ENCODE assay signal across 9 cellular contexts in genomic region chr2:96009833-96010232, GRCh38. TPM values are rescaled to one million over a fixed set of nuclear protein-coding genes. Genes with fewer than 3 reads are reported as not detected.
DNase-seq lines count a peak whose midpoint lies in the region; ATAC-seq and TF ChIP-seq lines count a peak whose summit lies in the region.
"Not testable (repeated sequence)": the region's sequence is repeated elsewhere in the genome, so short reads cannot be mapped to it uniquely, and the experiment has no call there.
"Had no signal": no experiment of that assay in that cellular context is flagged by ENCODE, and none has a peak within 500 bp of the region (broad histone marks: within the 10 kb centered on the region; RNA-seq: fewer than 3 reads in every experiment).

No MANE protein-coding gene starts in this region.

- intact Hi-C loops in left ventricle myocardium inferior (cut with micrococcal nuclease), result not testable (repeated sequence)

- not testable (repeated sequence) for H3K27ac ChIP-seq in Karpas-422 (ENCODE audit: low read length); mucosa of rectum (ENCODE audit: low read depth in 2 of 2, low read length in 2 of 2)
- H3K27ac ChIP-seq in left ventricle myocardium inferior (replicated peaks), result peak overlapping the region; percentile 89
- H3K27ac ChIP-seq in skeletal muscle tissue (ENCODE audit: low read depth, low read length), result peak overlapping the region; percentile 60

- 0 out of 2 replicates have a peak overlapping the region, but pooled peaks have one; percentile 36 for H2AFZ ChIP-seq in Karpas-422 (ENCODE audit: low read length)

- not testable (repeated sequence) for H3K9me3 Mint-ChIP-seq in activated CD4-positive, alpha-beta memory T cell treated with anti-CD3 and anti-CD28 coated beads, Interleukin-2, amount 10 ng/mL, durations not matched to agents 7 days and 5 days; chondrocyte (ENCODE audit: low read depth)

- not testable (repeated sequence) for H3K36me3 Mint-ChIP-seq in activated CD4-positive, alpha-beta memory T cell treated with anti-CD3 and anti-CD28 coated beads, Interleukin-2, amount 10 ng/mL, durations not matched to agents 7 days and 5 days (ENCODE audit: low read depth); chondrocyte (ENCODE audit: low read depth)

- not testable (repeated sequence) for TF ChIP-seq CTCF in AG04449 (IDR thresholded peaks at IDR 0.05; ENCODE audit: insufficient read depth, low read length, missing control alignments); chondrocyte (IDR thresholded peaks at IDR 0.05); left ventricle myocardium inferior (IDR thresholded peaks at IDR 0.05; ENCODE audit: borderline replicate concordance)

- not testable (repeated sequence) for H3K4me1 ChIP-seq in Karpas-422 (ENCODE audit: low read length); mucosa of rectum (ENCODE audit: control insufficient read depth in 2 of 2, insufficient read depth in 2 of 2, low read length in 2 of 2)
- H3K4me1 ChIP-seq in left ventricle myocardium inferior (peaks cover 29% of the 10 kb centered on the region), skeletal muscle tissue (ENCODE audit: control insufficient read depth in 3 of 3, insufficient read depth in 3 of 3, low read length in 3 of 3) (peaks cover 8 to 11% (median 9%) of the 10 kb centered on the region in 3 donors)

- not testable (repeated sequence) for H4K20me1 ChIP-seq in Karpas-422 (ENCODE audit: insufficient read depth, low read depth, low read length)

- H3K4me2 ChIP-seq in Karpas-422 (ENCODE audit: low read depth, low read length, poor library complexity, severe bottlenecking), result peak overlapping the region; percentile 67

- POLR2A ChIA-PET in AG04449 (lab: Yijun Ruan, JAX), result not testable (repeated sequence)
- POLR2A ChIA-PET in activated CD4-positive, alpha-beta memory T cell treated with anti-CD3 and anti-CD28 coated beads, Interleukin-2, amount 10 ng/mL, durations not matched to agents 7 days and 5 days (lab: Charles Lee), result interaction anchor here (1.1 kb wide), 1 partner anchor 18 kb away, joined by 4 read pairs; the partner anchor contains the start of gene ANKRD36C

- CTCF ChIA-PET in AG04449 (lab: Yijun Ruan, JAX), result interaction anchor here (1.2 to 2.4 kb wide), 3 partner anchors 17 to 165 kb away, joined by 4 to 9 read pairs (median 8); partner anchors contain the start of gene ADRA2B
- CTCF ChIA-PET in activated CD4-positive, alpha-beta memory T cell treated with anti-CD3 and anti-CD28 coated beads, Interleukin-2, amount 10 ng/mL, durations not matched to agents 7 days and 5 days (lab: Charles Lee), result interaction anchor here (1.0 kb wide), 1 partner anchor 17 kb away, joined by 4 read pairs; no protein-coding TSS in a partner anchor

- not testable (repeated sequence) for H3K4me1 Mint-ChIP-seq in activated CD4-positive, alpha-beta memory T cell treated with anti-CD3 and anti-CD28 coated beads, Interleukin-2, amount 10 ng/mL, durations not matched to agents 7 days and 5 days; chondrocyte (ENCODE audit: low read depth)

- H3K9ac ChIP-seq in Karpas-422 (ENCODE audit: low read length) (peak overlapping the region; percentile 64), mucosa of rectum (ENCODE audit: low read depth in 1 of 2, low read length in 2 of 2) (peak overlapping the region; percentile 38 to 66), skeletal muscle tissue (ENCODE audit: low read depth in 1 of 3, low read length in 3 of 3) (peak overlapping the region in 2 of 3 donors; percentile 70 to 74)

- not testable (repeated sequence) for H3K36me3 ChIP-seq in Karpas-422 (ENCODE audit: insufficient read depth, low read length); left ventricle myocardium inferior; mucosa of rectum (ENCODE audit: control insufficient read depth in 2 of 2, insufficient read depth in 2 of 2, low read length in 2 of 2); skeletal muscle tissue (ENCODE audit: control insufficient read depth in 3 of 3, insufficient read depth in 3 of 3, low read length in 3 of 3)

- peak overlapping the region; percentile 69 for H3K4me3 Mint-ChIP-seq in activated CD4-positive, alpha-beta memory T cell treated with anti-CD3 and anti-CD28 coated beads, Interleukin-2, amount 10 ng/mL, durations not matched to agents 7 days and 5 days
- peak overlapping the region; percentile 76 for H3K4me3 Mint-ChIP-seq in chondrocyte (ENCODE audit: unreplicated experiment)

- H3K9me3 ChIP-seq in Karpas-422 (ENCODE audit: low read length); left ventricle myocardium inferior (replicated peaks); mucosa of rectum (ENCODE audit: control insufficient read depth in 2 of 2, low read length in 2 of 2); skeletal muscle tissue (ENCODE audit: control insufficient read depth in 3 of 3, low read length in 3 of 3): not testable (repeated sequence)

- not testable (repeated sequence) for H3K79me2 ChIP-seq in Karpas-422 (ENCODE audit: low read length)

- ATAC-seq in GM21360 (IDR thresholded peaks at IDR 0.05; ENCODE audit: unreplicated experiment), result peak; percentile 11

- H3K27me3 Mint-ChIP-seq in activated CD4-positive, alpha-beta memory T cell treated with anti-CD3 and anti-CD28 coated beads, Interleukin-2, amount 10 ng/mL, durations not matched to agents 7 days and 5 days, result peaks cover 35% of the 10 kb centered on the region
- H3K27me3 Mint-ChIP-seq in chondrocyte (ENCODE audit: low read depth), result peaks cover 17% of the 10 kb centered on the region

- H3K4me3 ChIP-seq in AG04449 (ENCODE audit: low read depth, low read length) (peak overlapping the region; percentile 51), Karpas-422 (ENCODE audit: low read length) (peak overlapping the region; percentile 63), left ventricle myocardium inferior (peak overlapping the region; percentile 73), mucosa of rectum (ENCODE audit: low read length in 2 of 2) (peak overlapping the region; percentile 53 to 57), skeletal muscle tissue (ENCODE audit: low read length in 3 of 3) (peak overlapping the region; percentile 43 to 67 (median 66))

- not testable (repeated sequence) for DNase-seq in AG04449 (ENCODE audit: low read depth, low spot score); activated CD4-positive, alpha-beta memory T cell treated with anti-CD3 and anti-CD28 coated beads, Interleukin-2, amount 10 ng/mL, durations not matched to agents 7 days and 5 days; chondrocyte (ENCODE audit: low spot score); left ventricle myocardium inferior
- DNase-seq in Karpas-422, result peak; percentile 48

- not testable (repeated sequence) for H3K9me2 ChIP-seq in Karpas-422 (replicated peaks; ENCODE audit: insufficient read depth, low read length)

- H3K27me3 ChIP-seq in Karpas-422 (ENCODE audit: low read length); mucosa of rectum (ENCODE audit: control insufficient read depth in 2 of 2, insufficient read depth in 2 of 2, low read length in 2 of 2); skeletal muscle tissue (ENCODE audit: control insufficient read depth in 3 of 3, insufficient read depth in 3 of 3, low read length in 3 of 3): not testable (repeated sequence)
- H3K27me3 ChIP-seq in left ventricle myocardium inferior (ENCODE audit: low read depth), result peaks cover 14% of the 10 kb centered on the region

- H3K27ac Mint-ChIP-seq in activated CD4-positive, alpha-beta memory T cell treated with anti-CD3 and anti-CD28 coated beads, Interleukin-2, amount 10 ng/mL, durations not matched to agents 7 days and 5 days, result peak overlapping the region; percentile 40
- H3K27ac Mint-ChIP-seq in chondrocyte (ENCODE audit: unreplicated experiment), result peak overlapping the region; percentile 89

RNA-seq across cellular contexts. Expression of gene ANKRD36C, which starts 18.2 kb away (rescaled TPM):
- 56.3 and 74.4 TPM in 2 replicates for total RNA-seq in Karpas-422 (2014; rRNA removed; shearing (Covaris generic); ENCODE audit: low replicate concordance)
- 10 to 100 TPM; 67.5 to 67.6 TPM for total RNA-seq in activated CD4-positive, alpha-beta memory T cell treated with anti-CD3 and anti-CD28 coated beads, Interleukin-2, amount 10 ng/mL, durations not matched to agents 7 days and 5 days
- total RNA-seq in chondrocyte (29.9 to 50.8 TPM (median 33.8 TPM) in 3 replicates), left ventricle myocardium inferior (6.8 TPM), skeletal muscle tissue (72.0 TPM)

RNA-seq across cellular contexts. Expression of gene GPAT2, which starts 24.9 kb away (rescaled TPM):
- not detected in 2 replicates for total RNA-seq in Karpas-422 (2014; rRNA removed; shearing (Covaris generic); ENCODE audit: low replicate concordance)
- total RNA-seq in activated CD4-positive, alpha-beta memory T cell treated with anti-CD3 and anti-CD28 coated beads, Interleukin-2, amount 10 ng/mL, durations not matched to agents 7 days and 5 days, result 1 to 10 TPM; 6.9 to 7.1 TPM
- total RNA-seq in chondrocyte (not detected in 3 replicates), left ventricle myocardium inferior (5.3 TPM), skeletal muscle tissue (7.8 TPM)
- total RNA-seq: LHCN-M2 had no signal
